ENCODE assay signal across 8 cellular contexts in the genomic region with DNA sequence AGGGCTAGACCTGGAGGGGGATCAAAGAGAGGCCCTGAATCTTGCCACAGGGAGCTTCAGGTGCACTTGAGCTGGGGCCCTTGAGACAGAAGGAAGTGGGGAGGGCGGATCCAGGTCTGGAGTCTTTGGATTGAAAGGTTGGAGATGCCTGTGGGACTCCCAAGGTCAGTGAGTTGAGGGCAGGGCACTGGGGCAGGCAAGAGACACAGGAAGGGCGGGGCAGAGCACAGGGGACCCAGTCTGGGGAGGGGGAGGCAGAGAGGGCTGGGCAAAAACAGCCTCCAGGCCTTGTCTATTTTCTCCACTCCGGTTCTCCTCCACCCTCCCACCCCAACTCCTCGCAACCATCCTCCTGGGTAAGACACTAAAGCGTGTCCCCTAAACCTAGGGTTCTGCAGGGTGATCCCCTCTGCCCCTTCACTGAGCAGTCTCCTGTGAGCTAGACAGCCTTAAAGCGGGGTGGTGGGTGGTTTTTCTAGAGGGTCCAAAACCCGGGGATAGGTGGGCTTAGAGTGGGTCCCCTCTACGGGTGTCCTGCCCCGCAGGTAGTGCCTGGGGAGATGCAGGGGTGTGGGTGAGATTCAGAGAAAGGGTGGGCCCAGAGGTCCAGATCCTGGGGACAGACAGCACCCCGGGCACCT. TPM values are rescaled to one million over a fixed set of nuclear protein-coding genes. Genes with fewer than 3 reads are reported as not detected.
DNase-seq lines count a peak whose midpoint lies in the region; ATAC-seq, FAIRE-seq and TF ChIP-seq lines count a peak whose summit lies in the region.

No MANE protein-coding gene starts in this region.

- H4K20me1 ChIP-seq in HepG2 (ENCODE audit: insufficient read depth, low read length) = peaks cover under 1% of the 10 kb centered on the region

- H3K9ac ChIP-seq in HepG2 (ENCODE audit: insufficient read depth, low read depth, low read length) = peak overlapping the region; percentile 62; the same call in 1 of the 2 replicates

- TF ChIP-seq CTCF in astrocyte of the spinal cord (IDR thresholded peaks at IDR 0.05; ENCODE audit: low read depth, low read length) (no peak), HepG2 (CRISPR knock-in tag; IDR thresholded peaks at IDR 0.05) (no peak), type B pancreatic cell (conservative IDR thresholded peaks at IDR 0.05) (no peak), foreskin keratinocyte (conservative IDR thresholded peaks at IDR 0.05) (no peak)

- ATAC-seq in HepG2 (peak; percentile 2; the same call in 1 of the 3 replicates), GM19467 (IDR thresholded peaks at IDR 0.05; ENCODE audit: unreplicated experiment) (no peak), foreskin keratinocyte (no peak)

- peak overlapping the region; percentile 76 for H3K27ac ChIP-seq in HepG2 (ENCODE audit: extremely low read length, insufficient read depth, low read length)
- no peak overlapping the region for H3K27ac ChIP-seq in foreskin keratinocyte

- H3K9me3 ChIP-seq in HepG2 (ENCODE audit: low read length) = peaks cover 8% of the 10 kb centered on the region; the same call in 1 of the 2 replicates

- peak overlapping the region; percentile 84 for H3K4me3 Mint-ChIP-seq in type B pancreatic cell

- H3K36me3 Mint-ChIP-seq in type B pancreatic cell = no peaks in the 10 kb centered on the region

- peaks cover 5% of the 10 kb centered on the region for H3K9me3 Mint-ChIP-seq in type B pancreatic cell

- peaks cover 5% of the 10 kb centered on the region for H3K27me3 Mint-ChIP-seq in type B pancreatic cell

- H3K27me3 ChIP-seq in HepG2 (ENCODE audit: control insufficient read depth in 1 of 2, insufficient read depth in 2 of 2, low read length in 2 of 2) (peaks cover 0 to 11% of the 10 kb centered on the region in 2 experiments; a peak in 2 of 5 replicates), foreskin keratinocyte (no peaks in the 10 kb centered on the region)

- intact Hi-C loops in HepG2 (cut with micrococcal nuclease; ENCODE audit: unreplicated experiment) = loop anchor here (5.0 to 10.0 kb wide), 2 partner anchors 76 to 159 kb away; partner anchors contain the start of gene CERK

- peak overlapping the region; percentile 88 for H3K4me2 ChIP-seq in HepG2 (ENCODE audit: low read depth, low read length)

- TF ChIP-seq POLR2A in HepG2 (IDR thresholded peaks at IDR 0.05; ENCODE audit: insufficient read depth in 1 of 2, low read depth in 2 of 2, low read length in 2 of 2) = no peak

- in situ Hi-C loops in astrocyte of the spinal cord (cut with HindIII; ENCODE audit: low sequenced_read_pairs) (no loop called here), HepG2 (cut with HindIII; ENCODE audit: extremely low pct_ligation_motif_present, low pct_unique_long_range_greater_than_20kb) (no loop called here)

- BruUV-seq in HepG2 (replicated peaks; lab: Mats Ljungman, UMichigan) = no TSS peak

- H3K36me3 ChIP-seq in HepG2 (replicated peaks in 1 of 2; ENCODE audit: control insufficient read depth in 1 of 2, insufficient read depth in 2 of 2, low read length in 2 of 2) = no peaks in the 10 kb centered on the region

- peaks cover 68% of the 10 kb centered on the region for H3K4me1 ChIP-seq in HepG2 (ENCODE audit: insufficient read depth, low read length)
- peaks cover 5% of the 10 kb centered on the region for H3K4me1 ChIP-seq in foreskin keratinocyte

- H3K4me3 ChIP-seq in astrocyte of the spinal cord (ENCODE audit: low read depth, low read length) = peak overlapping the region; percentile 27
- peak overlapping the region; percentile 36 to 69 (median 47) for H3K4me3 ChIP-seq in HepG2 (replicated peaks in 1 of 3; ENCODE audit: insufficient read depth in 1 of 3, low read depth in 2 of 3, low read length in 3 of 3)

- DNase-seq in activated CD8-positive, alpha-beta memory T cell treated with anti-CD3 and anti-CD28 coated beads for 24 hours = peak; percentile 72
- no peak for DNase-seq in activated CD8-positive, alpha-beta memory T cell treated with anti-CD3 and anti-CD28 coated beads, Interleukin-2, amount 50 U/mL, for 4 hours
- DNase-seq in astrocyte of the spinal cord (ENCODE audit: low read depth, low spot score) (no peak), HepG2 (ENCODE audit: low spot score) (no peak), type B pancreatic cell (ENCODE audit: extremely low spot score, unreplicated experiment) (no peak), NK-92 (lab: John Stamatoyannopoulos, UW; ENCODE audit: unreplicated experiment) (no peak), foreskin keratinocyte (no peak)

- peak overlapping the region; percentile 97 for H3K27ac Mint-ChIP-seq in type B pancreatic cell

- H3K4me1 Mint-ChIP-seq in type B pancreatic cell (ENCODE audit: unreplicated experiment) = peaks cover 36% of the 10 kb centered on the region

- TF ChIP-seq EP300 in HepG2 (IDR thresholded peaks at IDR 0.05; ENCODE audit: low read depth in 2 of 2, low read length in 2 of 2) (no peak), HepG2 (CRISPR knock-in tag; IDR thresholded peaks at IDR 0.05; ENCODE audit: borderline replicate concordance) (no peak)

- FAIRE-seq in HepG2 (lab: Jason Lieb, UNC) = no peak

- CTCF ChIA-PET in HepG2 (lab: Yijun Ruan, JAX; ENCODE audit: low intra/inter-chr PET ratio, low total read pairs) = no interaction called here

- H2AFZ ChIP-seq in HepG2 (ENCODE audit: low read length) = no peak overlapping the region

- POLR2A ChIA-PET in HepG2 (lab: Yijun Ruan, JAX) = interaction anchor here (1.0 to 1.7 kb wide), 4 partner anchors 12 to 198 kb away, joined by 3 to 21 read pairs (median 6); no protein-coding TSS in a partner anchor

- 32% methylated on average over 5 of the region's 10 CpGs for WGBS in HepG2 (ENCODE audit: low lambda C conversion rate)

- TF ChIP-seq RAD21 in HepG2 (CRISPR knock-in tag; IDR thresholded peaks at IDR 0.05) = no peak

- peaks cover 15% of the 10 kb centered on the region for H3K79me2 ChIP-seq in HepG2 (ENCODE audit: insufficient read depth, low read length)

TF ChIP-seq in HepG2, 621 proteins besides CTCF, POLR2A, EP300 and RAD21 (continues in another document):
- TF ChIP-seq SRY (CRISPR knock-in tag; IDR thresholded peaks at IDR 0.05) (no peak), SP5 (CRISPR knock-in tag; IDR thresholded peaks at IDR 0.05; ENCODE audit: borderline replicate concordance, low read depth) (0 out of 2 replicates have a peak, but pooled peaks have one; percentile 35), HNRNPLL (IDR thresholded peaks at IDR 0.05; ENCODE audit: low read depth, low read length, poor library complexity, severe bottlenecking) (no peak), MIER2 (CRISPR knock-in tag; IDR thresholded peaks at IDR 0.05) (no peak)

RNA-seq across cellular contexts. Expression of gene CELSR1, which starts 38.6 kb away (rescaled TPM):
- total RNA-seq in HepG2 (2016; rRNA removed; fragmentation: Illumina TruSeq; extraction: Trizol) = 1.5 and 1.8 TPM in 2 replicates
- total RNA-seq in HepG2 (2016; cell fraction: cytosol; rRNA removed; fragmentation: Illumina TruSeq; extraction: Trizol; ENCODE audit: low read depth) = 0.53 and 0.71 TPM in 2 replicates
- 1.1 and 1.6 TPM in 2 replicates for total RNA-seq in HepG2 (2016; cell fraction: insoluble cytoplasmic fraction; rRNA removed; fragmentation: Illumina TruSeq; extraction: Trizol)
- 0.62 and 0.71 TPM in 2 replicates for total RNA-seq in HepG2 (2016; cell fraction: membrane; rRNA removed; fragmentation: Illumina TruSeq; extraction: Trizol)
- total RNA-seq in HepG2 (2016; cell fraction: nucleus; rRNA removed; fragmentation: Illumina TruSeq; extraction: Trizol) = 2.1 and 2.2 TPM in 2 replicates
- 0.78 and 0.84 TPM in 2 replicates for polyA plus RNA-seq in HepG2 (2011; rRNA removed)
- polyA plus RNA-seq in HepG2 (2011; cell fraction: cytosol; rRNA removed) = 0.49 and 0.62 TPM in 2 replicates
- 2.1 and 3.6 TPM in 2 replicates for polyA plus RNA-seq in HepG2 (2011; cell fraction: nucleus; rRNA removed)
- 0.75 and 0.95 TPM in 2 replicates for polyA plus RNA-seq in HepG2 (2012)
- 0.17 and 0.26 TPM in 2 replicates for polyA plus RNA-seq in HepG2 (2016; cell fraction: cytosol; fragmentation: Illumina TruSeq; extraction: Trizol; ENCODE audit: low read depth)
- polyA plus RNA-seq in HepG2 (2016; cell fraction: insoluble cytoplasmic fraction; fragmentation: Illumina TruSeq; extraction: Trizol; ENCODE audit: low read depth) = 0.76 and 1.3 TPM in 2 replicates
- 0.38 and 0.70 TPM in 2 replicates for polyA plus RNA-seq in HepG2 (2016; cell fraction: membrane; fragmentation: Illumina TruSeq; extraction: Trizol; ENCODE audit: low read depth)
- 4.1 and 5.1 TPM in 2 replicates for polyA plus RNA-seq in HepG2 (2016; cell fraction: nucleus; fragmentation: Illumina TruSeq; extraction: Trizol; ENCODE audit: insufficient read depth, low read depth)
- polyA minus RNA-seq in HepG2 (2011; rRNA and poly(A)+ RNA removed; ENCODE audit: low replicate concordance) = 4.5 and 19.4 TPM in 2 replicates
- 0.30 and 1.1 TPM in 2 replicates for polyA minus RNA-seq in HepG2 (2011; cell fraction: cytosol; rRNA and poly(A)+ RNA removed)
- 2.0 and 3.5 TPM in 2 replicates for polyA minus RNA-seq in HepG2 (2011; cell fraction: nucleus; rRNA and poly(A)+ RNA removed)
- total RNA-seq in type B pancreatic cell (ENCODE audit: low replicate concordance) = 27.8 and 67.1 TPM in 2 replicates
- 19.2 and 24.9 TPM in 2 replicates for total RNA-seq in foreskin keratinocyte
- 9.8 and 13.1 TPM in 2 replicates for polyA plus RNA-seq in foreskin keratinocyte

RNA-seq across cellular contexts. Expression of gene GRAMD4, which starts 44.2 kb away (rescaled TPM):
- total RNA-seq in HepG2 (2016; rRNA removed; fragmentation: Illumina TruSeq; extraction: Trizol) (12.9 and 15.7 TPM in 2 replicates), type B pancreatic cell (ENCODE audit: low replicate concordance) (56.4 and 80.9 TPM in 2 replicates), foreskin keratinocyte (10.5 and 15.1 TPM in 2 replicates)
- 14.1 and 16.3 TPM in 2 replicates for total RNA-seq in HepG2 (2016; cell fraction: cytosol; rRNA removed; fragmentation: Illumina TruSeq; extraction: Trizol; ENCODE audit: low read depth)
- 6.4 and 16.5 TPM in 2 replicates for total RNA-seq in HepG2 (2016; cell fraction: insoluble cytoplasmic fraction; rRNA removed; fragmentation: Illumina TruSeq; extraction: Trizol)
- total RNA-seq in HepG2 (2016; cell fraction: membrane; rRNA removed; fragmentation: Illumina TruSeq; extraction: Trizol) = 12.4 and 12.8 TPM in 2 replicates
- total RNA-seq in HepG2 (2016; cell fraction: nucleus; rRNA removed; fragmentation: Illumina TruSeq; extraction: Trizol) = 23.1 and 33.6 TPM in 2 replicates
- polyA plus RNA-seq in HepG2 (2011; rRNA removed) (15.2 and 16.8 TPM in 2 replicates), foreskin keratinocyte (5.5 and 5.9 TPM in 2 replicates)
- polyA plus RNA-seq in HepG2 (2011; cell fraction: cytosol; rRNA removed) = 9.6 and 13.3 TPM in 2 replicates
- 31.6 and 32.7 TPM in 2 replicates for polyA plus RNA-seq in HepG2 (2011; cell fraction: nucleus; rRNA removed)
- 11.1 and 12.7 TPM in 2 replicates for polyA plus RNA-seq in HepG2 (2012)
- polyA plus RNA-seq in HepG2 (2016; cell fraction: cytosol; fragmentation: Illumina TruSeq; extraction: Trizol; ENCODE audit: low read depth) = 2.2 and 2.8 TPM in 2 replicates
- 5.3 and 6.3 TPM in 2 replicates for polyA plus RNA-seq in HepG2 (2016; cell fraction: insoluble cytoplasmic fraction; fragmentation: Illumina TruSeq; extraction: Trizol; ENCODE audit: low read depth)
- polyA plus RNA-seq in HepG2 (2016; cell fraction: membrane; fragmentation: Illumina TruSeq; extraction: Trizol; ENCODE audit: low read depth) = 4.4 and 6.1 TPM in 2 replicates
- 20.4 and 22.4 TPM in 2 replicates for polyA plus RNA-seq in HepG2 (2016; cell fraction: nucleus; fragmentation: Illumina TruSeq; extraction: Trizol; ENCODE audit: insufficient read depth, low read depth)
- polyA minus RNA-seq in HepG2 (2011; rRNA and poly(A)+ RNA removed; ENCODE audit: low replicate concordance) = 27.9 and 38.7 TPM in 2 replicates
- polyA minus RNA-seq in HepG2 (2011; cell fraction: cytosol; rRNA and poly(A)+ RNA removed) = 10.0 and 13.9 TPM in 2 replicates
- polyA minus RNA-seq in HepG2 (2011; cell fraction: nucleus; rRNA and poly(A)+ RNA removed) = 18.5 and 30.2 TPM in 2 replicates
